In genomic region chr6:156777866-156778614, GRCh38 we compare ENCODE assay signal across 1 cellular context.
A peak's percentile ranks its signal among the peaks of the same experiment; 100 is the strongest.
TF ChIP-seq lines count a peak whose summit lies in the region.

No MANE protein-coding gene starts in this region.

TF ChIP-seq in GM12878, 131 proteins besides CTCF, POLR2A, EP300 and RAD21 (continued from another document):
- TF ChIP-seq, protein P1, sequence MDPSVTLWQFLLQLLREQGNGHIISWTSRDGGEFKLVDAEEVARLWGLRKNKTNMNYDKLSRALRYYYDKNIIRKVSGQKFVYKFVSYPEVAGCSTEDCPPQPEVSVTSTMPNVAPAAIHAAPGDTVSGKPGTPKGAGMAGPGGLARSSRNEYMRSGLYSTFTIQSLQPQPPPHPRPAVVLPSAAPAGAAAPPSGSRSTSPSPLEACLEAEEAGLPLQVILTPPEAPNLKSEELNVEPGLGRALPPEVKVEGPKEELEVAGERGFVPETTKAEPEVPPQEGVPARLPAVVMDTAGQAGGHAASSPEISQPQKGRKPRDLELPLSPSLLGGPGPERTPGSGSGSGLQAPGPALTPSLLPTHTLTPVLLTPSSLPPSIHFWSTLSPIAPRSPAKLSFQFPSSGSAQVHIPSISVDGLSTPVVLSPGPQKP (IDR thresholded peaks at IDR 0.05; ENCODE audit: low read depth, low read length), result no peak
- no peak for TF ChIP-seq JUNB (IDR thresholded peaks at IDR 0.05)
- TF ChIP-seq GABPA (IDR thresholded peaks at IDR 0.05; ENCODE audit: low read depth), result no peak
- TF ChIP-seq, protein P2, sequence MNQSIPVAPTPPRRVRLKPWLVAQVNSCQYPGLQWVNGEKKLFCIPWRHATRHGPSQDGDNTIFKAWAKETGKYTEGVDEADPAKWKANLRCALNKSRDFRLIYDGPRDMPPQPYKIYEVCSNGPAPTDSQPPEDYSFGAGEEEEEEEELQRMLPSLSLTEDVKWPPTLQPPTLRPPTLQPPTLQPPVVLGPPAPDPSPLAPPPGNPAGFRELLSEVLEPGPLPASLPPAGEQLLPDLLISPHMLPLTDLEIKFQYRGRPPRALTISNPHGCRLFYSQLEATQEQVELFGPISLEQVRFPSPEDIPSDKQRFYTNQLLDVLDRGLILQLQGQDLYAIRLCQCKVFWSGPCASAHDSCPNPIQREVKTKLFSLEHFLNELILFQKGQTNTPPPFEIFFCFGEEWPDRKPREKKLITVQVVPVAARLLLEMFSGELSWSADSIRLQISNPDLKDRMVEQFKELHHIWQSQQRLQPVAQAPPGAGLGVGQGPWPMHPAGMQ (IDR thresholded peaks at IDR 0.05; ENCODE audit: borderline replicate concordance), result peak; percentile 46; the same call in 1 of the 2 replicates
- TF ChIP-seq HDGF (IDR thresholded peaks at IDR 0.05), result peak; percentile 91
- peak in 1 of 2 experiments; percentile 55; a peak in 2 of 4 replicates for TF ChIP-seq IKZF2 (IDR thresholded peaks at IDR 0.05)
- 0 out of 2 replicates have a peak, but pooled peaks have one; percentile 8 for TF ChIP-seq BACH1 (IDR thresholded peaks at IDR 0.05; ENCODE audit: borderline replicate concordance)
- TF ChIP-seq BHLHE40 (IDR thresholded peaks at IDR 0.05; ENCODE audit: borderline replicate concordance in 1 of 2, low read depth in 2 of 2, low read length in 1 of 2), result 0 out of 4 replicates have a peak, but pooled peaks of 1 of the 2 experiments have one; percentile 3
- TF ChIP-seq, protein P3, sequence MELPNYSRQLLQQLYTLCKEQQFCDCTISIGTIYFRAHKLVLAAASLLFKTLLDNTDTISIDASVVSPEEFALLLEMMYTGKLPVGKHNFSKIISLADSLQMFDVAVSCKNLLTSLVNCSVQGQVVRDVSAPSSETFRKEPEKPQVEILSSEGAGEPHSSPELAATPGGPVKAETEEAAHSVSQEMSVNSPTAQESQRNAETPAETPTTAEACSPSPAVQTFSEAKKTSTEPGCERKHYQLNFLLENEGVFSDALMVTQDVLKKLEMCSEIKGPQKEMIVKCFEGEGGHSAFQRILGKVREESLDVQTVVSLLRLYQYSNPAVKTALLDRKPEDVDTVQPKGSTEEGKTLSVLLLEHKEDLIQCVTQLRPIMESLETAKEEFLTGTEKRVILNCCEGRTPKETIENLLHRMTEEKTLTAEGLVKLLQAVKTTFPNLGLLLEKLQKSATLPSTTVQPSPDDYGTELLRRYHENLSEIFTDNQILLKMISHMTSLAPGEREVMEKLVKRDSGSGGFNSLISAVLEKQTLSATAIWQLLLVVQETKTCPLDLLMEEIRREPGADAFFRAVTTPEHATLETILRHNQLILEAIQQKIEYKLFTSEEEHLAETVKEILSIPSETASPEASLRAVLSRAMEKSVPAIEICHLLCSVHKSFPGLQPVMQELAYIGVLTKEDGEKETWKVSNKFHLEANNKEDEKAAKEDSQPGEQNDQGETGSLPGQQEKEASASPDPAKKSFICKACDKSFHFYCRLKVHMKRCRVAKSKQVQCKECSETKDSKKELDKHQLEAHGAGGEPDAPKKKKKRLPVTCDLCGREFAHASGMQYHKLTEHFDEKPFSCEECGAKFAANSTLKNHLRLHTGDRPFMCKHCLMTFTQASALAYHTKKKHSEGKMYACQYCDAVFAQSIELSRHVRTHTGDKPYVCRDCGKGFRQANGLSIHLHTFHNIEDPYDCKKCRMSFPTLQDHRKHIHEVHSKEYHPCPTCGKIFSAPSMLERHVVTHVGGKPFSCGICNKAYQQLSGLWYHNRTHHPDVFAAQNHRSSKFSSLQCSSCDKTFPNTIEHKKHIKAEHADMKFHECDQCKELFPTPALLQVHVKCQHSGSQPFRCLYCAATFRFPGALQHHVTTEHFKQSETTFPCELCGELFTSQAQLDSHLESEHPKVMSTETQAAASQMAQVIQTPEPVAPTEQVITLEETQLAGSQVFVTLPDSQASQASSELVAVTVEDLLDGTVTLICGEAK (IDR thresholded peaks at IDR 0.05; ENCODE audit: borderline replicate concordance), result no peak
- no peak for TF ChIP-seq SIX5 (IDR thresholded peaks at IDR 0.05; ENCODE audit: low read depth, low read length, severe bottlenecking)
- no peak for TF ChIP-seq NFXL1 (IDR thresholded peaks at IDR 0.05; ENCODE audit: borderline replicate concordance)
- peak; percentile 45; the same call in 1 of the 2 replicates for TF ChIP-seq NBN (IDR thresholded peaks at IDR 0.05)
- no peak for TF ChIP-seq ESRRA (IDR thresholded peaks at IDR 0.05; ENCODE audit: low read length)
- 0 out of 2 replicates have a peak, but pooled peaks have one; percentile 21 for TF ChIP-seq RUNX3 (IDR thresholded peaks at IDR 0.05; ENCODE audit: low read length)
- TF ChIP-seq MAX (IDR thresholded peaks at IDR 0.05; ENCODE audit: low read depth, low read length), result no peak
- TF ChIP-seq CEBPB (IDR thresholded peaks at IDR 0.05; ENCODE audit: borderline replicate concordance in 1 of 2, low read depth in 2 of 2, low read length in 2 of 2), result no peak
- TF ChIP-seq CBFB (IDR thresholded peaks at IDR 0.05; ENCODE audit: low read depth), result 0 out of 2 replicates have a peak, but pooled peaks have one; percentile 21
- no peak for TF ChIP-seq MEF2A (IDR thresholded peaks at IDR 0.05; ENCODE audit: insufficient read depth, low read depth, low read length)
- TF ChIP-seq DPF2 (IDR thresholded peaks at IDR 0.05), result 0 out of 2 replicates have a peak, but pooled peaks have one; percentile 9
- no peak for TF ChIP-seq ZBTB4 (CRISPR knock-in tag; IDR thresholded peaks at IDR 0.05)
- TF ChIP-seq SKIL (IDR thresholded peaks at IDR 0.05; ENCODE audit: low read depth, poor library complexity, severe bottlenecking), result no peak
- no peak for TF ChIP-seq MTA3 (IDR thresholded peaks at IDR 0.05; ENCODE audit: borderline replicate concordance, low read length)
- 0 out of 2 replicates have a peak, but pooled peaks have one; percentile 12 for TF ChIP-seq IKZF1 (conservative IDR thresholded peaks at IDR 0.05)
- no peak for TF ChIP-seq ATF7 (IDR thresholded peaks at IDR 0.05; ENCODE audit: low read depth)
- TF ChIP-seq, protein P4, sequence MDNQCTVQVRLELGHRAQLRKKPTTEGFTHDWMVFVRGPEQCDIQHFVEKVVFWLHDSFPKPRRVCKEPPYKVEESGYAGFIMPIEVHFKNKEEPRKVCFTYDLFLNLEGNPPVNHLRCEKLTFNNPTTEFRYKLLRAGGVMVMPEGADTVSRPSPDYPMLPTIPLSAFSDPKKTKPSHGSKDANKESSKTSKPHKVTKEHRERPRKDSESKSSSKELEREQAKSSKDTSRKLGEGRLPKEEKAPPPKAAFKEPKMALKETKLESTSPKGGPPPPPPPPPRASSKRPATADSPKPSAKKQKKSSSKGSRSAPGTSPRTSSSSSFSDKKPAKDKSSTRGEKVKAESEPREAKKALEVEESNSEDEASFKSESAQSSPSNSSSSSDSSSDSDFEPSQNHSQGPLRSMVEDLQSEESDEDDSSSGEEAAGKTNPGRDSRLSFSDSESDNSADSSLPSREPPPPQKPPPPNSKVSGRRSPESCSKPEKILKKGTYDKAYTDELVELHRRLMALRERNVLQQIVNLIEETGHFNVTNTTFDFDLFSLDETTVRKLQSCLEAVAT (IDR thresholded peaks at IDR 0.05), result peak; percentile 90
